In genomic region chr20:12358006-12358654, GRCh38 we compare ENCODE assay signal across 10 cellular contexts.
DNase-seq lines count a peak whose midpoint lies in the region; ATAC-seq, FAIRE-seq and TF ChIP-seq lines count a peak whose summit lies in the region.
"Had no signal": no experiment of that assay in that cellular context is flagged by ENCODE, and none has a peak within 500 bp of the region (broad histone marks: within the 10 kb centered on the region; RNA-seq: fewer than 3 reads in every experiment).

No MANE protein-coding gene starts in this region.

- peak; percentile 69 for DNase-seq in GM23338 (ENCODE audit: low spot score)
- DNase-seq in NCI-H1092 treated with DMSO at 0.1 percent for 48 hours (lab: John Stamatoyannopoulos, UW) = peak; percentile 4
- peak; percentile 30 for DNase-seq in choroid plexus epithelial cell (ENCODE audit: low read depth)
- no peak for DNase-seq in HepG2 (ENCODE audit: low spot score)
- DNase-seq in epidermal melanocyte (ENCODE audit: insufficient read length, low spot score) = no peak
- DNase-seq in stimulated activated CD4-positive, alpha-beta T cell treated with anti-CD3 and anti-CD28 coated beads, Interleukin-2, amount 100 ng/mL, for 48 hours = no peak
- DNase-seq in GM03348 (ENCODE audit: low spot score) = no peak
- DNase-seq: GDM1 had no signal

- H3K4me1 ChIP-seq in GM23338 (ENCODE audit: insufficient read depth) (peaks cover 6% of the 10 kb centered on the region; the same call in 1 of the 2 replicates), HepG2 (ENCODE audit: insufficient read depth, low read length) (no peaks in the 10 kb centered on the region)

- H4K20me1 ChIP-seq in GM23338 (replicated peaks; ENCODE audit: insufficient read depth) (no peaks in the 10 kb centered on the region), HepG2 (ENCODE audit: insufficient read depth, low read length) (no peaks in the 10 kb centered on the region)

- H3K27me3 ChIP-seq in GM23338 (ENCODE audit: insufficient read depth) (no peaks in the 10 kb centered on the region), HepG2 (ENCODE audit: control insufficient read depth in 1 of 2, insufficient read depth in 2 of 2, low read length in 2 of 2) (no peaks in the 10 kb centered on the region)

- no peak for TF ChIP-seq POLR2A in HepG2 (IDR thresholded peaks at IDR 0.05; ENCODE audit: insufficient read depth in 1 of 2, low read depth in 2 of 2, low read length in 2 of 2)

- peak; percentile 68 for FAIRE-seq in HepG2 (lab: Jason Lieb, UNC)

- H3K9me3 Mint-ChIP-seq in GM23338 = peaks cover 5% of the 10 kb centered on the region; the same call in 2 of the 3 replicates

- in situ Hi-C loops in HepG2 (cut with HindIII; ENCODE audit: extremely low pct_ligation_motif_present, low pct_unique_long_range_greater_than_20kb) = no loop called here

- no peak overlapping the region for H3K27ac Mint-ChIP-seq in GM23338
- H3K27ac Mint-ChIP-seq: mesothelial cell of epicardium had no signal

- no peak overlapping the region for H3K9ac ChIP-seq in HepG2 (ENCODE audit: insufficient read depth, low read depth, low read length)

- no peaks in the 10 kb centered on the region; the same call in 2 of the 3 replicates for H3K36me3 Mint-ChIP-seq in GM23338 (ENCODE audit: low read depth)
- H3K36me3 Mint-ChIP-seq: mesothelial cell of epicardium had no signal

- no peaks in the 10 kb centered on the region for H3K27me3 Mint-ChIP-seq in GM23338 (ENCODE audit: insufficient read depth, low read depth, poor library complexity)

- POLR2A ChIA-PET in HepG2 (lab: Yijun Ruan, JAX) = no interaction called here

- peak; percentile 96 for ATAC-seq in GM23338
- ATAC-seq in HepG2 = peak; percentile 90
- ATAC-seq: HCT116 had no signal

- BruUV-seq in HepG2 (replicated peaks; lab: Mats Ljungman, UMichigan) = no TSS peak

- no peak overlapping the region for H3K4me2 ChIP-seq in GM23338
- no peak overlapping the region for H3K4me2 ChIP-seq in HepG2 (ENCODE audit: low read depth, low read length)

- peaks cover 35% of the 10 kb centered on the region for H3K9me3 ChIP-seq in HepG2 (ENCODE audit: low read length)

- H3K4me3 Mint-ChIP-seq in GM23338 = no peak overlapping the region
- H3K4me3 Mint-ChIP-seq: mesothelial cell of epicardium had no signal

- H3K36me3 ChIP-seq in GM23338 (ENCODE audit: insufficient read depth) (no peaks in the 10 kb centered on the region), HepG2 (replicated peaks in 1 of 2; ENCODE audit: control insufficient read depth in 1 of 2, insufficient read depth in 2 of 2, low read length in 2 of 2) (no peaks in the 10 kb centered on the region)

- 0 out of 2 replicates have a peak, but pooled peaks cover 7% of the 10 kb centered on the region for H3K9me2 ChIP-seq in GM23338 (ENCODE audit: insufficient read depth)

- no peak for TF ChIP-seq RAD21 in HepG2 (CRISPR knock-in tag; IDR thresholded peaks at IDR 0.05)

- intact Hi-C loops in HepG2 (cut with micrococcal nuclease; ENCODE audit: unreplicated experiment) = loop anchor here (1.0 to 2.0 kb wide), 2 partner anchors 345 to 682 kb away; no protein-coding TSS in a partner anchor

- CTCF ChIA-PET in HepG2 (lab: Yijun Ruan, JAX; ENCODE audit: low intra/inter-chr PET ratio, low total read pairs) = no interaction called here

- 13% methylated on average over 4 of the region's 4 CpGs for WGBS in HepG2 (ENCODE audit: low lambda C conversion rate)

- H3K4me1 Mint-ChIP-seq in GM23338 = peaks cover 2% of the 10 kb centered on the region; the same call in 1 of the 3 replicates
- H3K4me1 Mint-ChIP-seq: mesothelial cell of epicardium had no signal

- H3K4me3 ChIP-seq in GM23338 (no peak overlapping the region), choroid plexus epithelial cell (ENCODE audit: low read depth, low read length) (no peak overlapping the region), HepG2 (replicated peaks in 1 of 3; ENCODE audit: insufficient read depth in 1 of 3, low read depth in 2 of 3, low read length in 3 of 3) (no peak overlapping the region)

- H3K79me2 ChIP-seq in GM23338 (replicated peaks; ENCODE audit: insufficient read depth) (no peaks in the 10 kb centered on the region), HepG2 (ENCODE audit: insufficient read depth, low read length) (no peaks in the 10 kb centered on the region)

- TF ChIP-seq CTCF in GM23338 (conservative IDR thresholded peaks at IDR 0.05; ENCODE audit: low read depth in 2 of 2) (peak; percentile 64 to 80), choroid plexus epithelial cell (conservative IDR thresholded peaks at IDR 0.05; ENCODE audit: low read depth, low read length) (peak; percentile 43), HepG2 (CRISPR knock-in tag; IDR thresholded peaks at IDR 0.05) (peak; percentile 47)

- H2AFZ ChIP-seq in GM23338 = no peak overlapping the region
- no peak overlapping the region for H2AFZ ChIP-seq in HepG2 (ENCODE audit: low read length)

- TF ChIP-seq EP300 in HepG2 (IDR thresholded peaks at IDR 0.05; ENCODE audit: low read depth in 2 of 2, low read length in 2 of 2) (no peak), HepG2 (CRISPR knock-in tag; IDR thresholded peaks at IDR 0.05; ENCODE audit: borderline replicate concordance) (no peak)

- H3K27ac ChIP-seq in GM23338 (ENCODE audit: low read depth) (no peak overlapping the region), HepG2 (ENCODE audit: extremely low read length, insufficient read depth, low read length) (no peak overlapping the region)

- no peaks in the 10 kb centered on the region for H3F3A ChIP-seq in GM23338 (replicated peaks; ENCODE audit: low read depth)

TF ChIP-seq in GM23338, 12 proteins besides CTCF, POLR2A, EP300 and RAD21 (continues in another document):
- TF ChIP-seq JUNB (IDR thresholded peaks at IDR 0.05; ENCODE audit: unreplicated experiment) (no peak), REST (IDR thresholded peaks at IDR 0.05; ENCODE audit: unreplicated experiment) (no peak), STAT1 (IDR thresholded peaks at IDR 0.05; ENCODE audit: unreplicated experiment) (no peak)

TF ChIP-seq in HepG2, 621 proteins besides CTCF, POLR2A, EP300 and RAD21 (continues in another document):
- TF ChIP-seq IRF1 (CRISPR knock-in tag; IDR thresholded peaks at IDR 0.05; ENCODE audit: low read depth) (no peak), RBFOX2 (IDR thresholded peaks at IDR 0.05; ENCODE audit: low read depth, low read length) (no peak), ZNF660 (CRISPR knock-in tag; IDR thresholded peaks at IDR 0.05; ENCODE audit: borderline replicate concordance, low read depth) (no peak), ZNF34 (CRISPR knock-in tag; IDR thresholded peaks at IDR 0.05; ENCODE audit: borderline replicate concordance) (no peak), ZMYM3 (CRISPR knock-in tag; IDR thresholded peaks at IDR 0.05) (no peak), HMGXB3 (CRISPR knock-in tag; IDR thresholded peaks at IDR 0.05; ENCODE audit: borderline replicate concordance) (no peak), STAG1 (CRISPR knock-in tag; IDR thresholded peaks at IDR 0.05) (peak; percentile 45), PRPF4 (IDR thresholded peaks at IDR 0.05; ENCODE audit: low read depth, low read length, poor library complexity, severe bottlenecking) (no peak)

Comparison
In these comparisons a context has a peak if more than half of its experiments do, and no peak if none do; other contexts are left out.
1. DNase-seq: peak in GM23338 (single experiment), NCI-H1092 treated with DMSO at 0.1 percent for 48 hours (single experiment) and choroid plexus epithelial cell (single experiment); none in HepG2 (single experiment), epidermal melanocyte (single experiment), stimulated activated CD4-positive, alpha-beta T cell treated with anti-CD3 and anti-CD28 coated beads, Interleukin-2, amount 100 ng/mL, for 48 hours (0 of 2) and GM03348 (single experiment).
2. Peak in every context shown above with its lines, with median percentiles within 50 percentile points of each other: CTCF ChIP-seq.